3 cellular contexts compared by ENCODE assay signal in the genomic region with DNA sequence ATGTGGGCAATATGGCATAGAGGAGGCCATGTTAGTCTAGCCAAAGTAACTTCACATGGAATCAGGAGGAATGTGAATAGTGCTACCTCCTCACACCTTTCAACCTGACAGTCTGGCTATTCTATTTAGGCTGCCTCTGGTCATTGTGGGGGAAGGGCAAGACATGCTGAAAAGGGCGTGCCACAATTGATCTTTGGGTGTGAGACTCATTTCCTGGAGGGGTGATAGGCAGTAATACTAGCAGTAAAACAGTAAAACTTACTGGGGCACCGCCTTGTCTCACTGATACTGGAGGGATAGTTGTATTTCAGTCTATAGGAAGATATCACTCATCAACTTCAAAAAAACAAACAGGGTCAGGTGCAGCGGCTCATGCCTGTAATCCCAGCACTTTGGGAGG.
TF ChIP-seq lines count a peak whose summit lies in the region.

No MANE protein-coding gene starts in this region.

TF ChIP-seq in GM23338, 12 proteins besides CTCF, POLR2A, EP300 and RAD21 (continues in another document):
- TF ChIP-seq ZNF462 (CRISPR knock-in tag; IDR thresholded peaks at IDR 0.05) (no peak), ZNF331 (CRISPR knock-in tag; IDR thresholded peaks at IDR 0.05; ENCODE audit: low read depth) (no peak), JUNB (IDR thresholded peaks at IDR 0.05; ENCODE audit: unreplicated experiment) (no peak), CREB1 (CRISPR knock-in tag; IDR thresholded peaks at IDR 0.05; ENCODE audit: low read depth) (no peak), EZH2phosphoT487 (IDR thresholded peaks at IDR 0.05; ENCODE audit: unreplicated experiment) (no peak)

TF ChIP-seq in WTC11, 78 proteins besides CTCF, POLR2A, EP300 and RAD21 (continued from another document):
- TF ChIP-seq ZNF232 (CRISPR knock-in tag; IDR thresholded peaks at IDR 0.05): no peak
- no peak for TF ChIP-seq ATF1 (CRISPR knock-in tag; IDR thresholded peaks at IDR 0.05)
- TF ChIP-seq MYBL2 (CRISPR knock-in tag; IDR thresholded peaks at IDR 0.05): no peak
- no peak for TF ChIP-seq ZNF396 (CRISPR knock-in tag; IDR thresholded peaks at IDR 0.05; ENCODE audit: borderline replicate concordance)

TF ChIP-seq in SK-N-SH, 30 proteins besides CTCF, POLR2A, EP300 and RAD21 (continued from another document):
- TF ChIP-seq MAX (IDR thresholded peaks at IDR 0.05; ENCODE audit: low read depth): no peak
- no peak for TF ChIP-seq MXI1 (IDR thresholded peaks at IDR 0.05; ENCODE audit: low read depth, low read length)
- TF ChIP-seq CHD2 (IDR thresholded peaks at IDR 0.05; ENCODE audit: low read length, partially characterized antibody): no peak
- TF ChIP-seq ZBTB33 (IDR thresholded peaks at IDR 0.05; ENCODE audit: borderline replicate concordance, low read depth): no peak
- no peak for TF ChIP-seq USF1 (IDR thresholded peaks at IDR 0.05; ENCODE audit: borderline replicate concordance, low read depth)
- no peak for TF ChIP-seq FOXM1 (IDR thresholded peaks at IDR 0.05; ENCODE audit: low read depth)
- no peak for TF ChIP-seq RXRA (IDR thresholded peaks at IDR 0.05; ENCODE audit: borderline replicate concordance, low read depth)
- TF ChIP-seq FOXJ3 (CRISPR knock-in tag; IDR thresholded peaks at IDR 0.05): no peak
- TF ChIP-seq RFX5 (IDR thresholded peaks at IDR 0.05; ENCODE audit: low read length): no peak
